In the genomic region with DNA sequence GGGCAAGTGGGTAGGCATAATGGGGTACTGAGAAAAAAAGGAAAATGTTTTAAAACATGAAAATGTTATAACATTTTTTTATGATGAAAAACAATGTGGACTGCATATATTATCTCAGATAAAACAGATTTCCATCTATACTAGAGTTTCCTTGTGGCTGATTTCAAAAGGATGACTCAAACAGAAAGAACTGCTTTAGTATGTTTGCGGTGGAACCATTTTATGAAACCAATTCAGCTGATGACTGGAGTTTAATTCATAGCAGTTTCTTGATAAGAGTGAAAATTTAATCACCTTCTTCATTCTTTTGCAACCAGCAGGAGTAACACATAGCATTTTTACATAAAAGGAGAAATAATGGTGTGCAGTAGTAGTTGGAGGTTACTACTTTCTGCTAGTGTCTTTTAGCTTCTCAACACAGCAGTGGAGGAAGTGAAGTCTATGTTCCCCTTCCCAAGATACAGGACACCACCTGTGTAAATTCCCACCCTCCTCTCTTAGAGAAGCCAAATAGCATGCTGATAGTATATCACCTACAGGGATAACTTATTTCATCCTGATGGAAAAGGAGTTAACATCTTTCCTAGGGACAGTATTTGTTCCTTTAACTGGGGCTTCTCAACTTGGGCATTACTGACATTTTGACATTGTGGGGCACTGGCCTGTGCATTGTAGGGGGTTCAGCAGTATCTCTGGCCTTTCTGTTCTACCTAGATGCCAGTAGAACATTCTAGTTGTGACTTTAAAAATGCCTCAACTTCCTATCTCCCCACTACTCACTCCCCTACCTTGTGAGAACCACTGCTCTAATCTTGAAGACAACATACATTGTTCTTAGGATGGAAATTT, we compare ENCODE assay signal across 8 cellular contexts. TPM values are rescaled to one million over a fixed set of nuclear protein-coding genes. Genes with fewer than 3 reads are reported as not detected.
DNase-seq lines count a peak whose midpoint lies in the region; ATAC-seq and TF ChIP-seq lines count a peak whose summit lies in the region.

No MANE protein-coding gene starts in this region.

- TF ChIP-seq POLR2A in lower leg skin (IDR thresholded peaks at IDR 0.05), result no peak

- 28 to 32% methylated on average over 1 of the region's 1 CpG for WGBS in lower leg skin, 2 donors

- peaks cover 14% of the 10 kb centered on the region for H3K36me3 Mint-ChIP-seq in activated naive CD8-positive, alpha-beta T cell treated with anti-CD3 and anti-CD28 coated beads for 36 hours
- H3K36me3 Mint-ChIP-seq in memory B cell, result peaks cover 3% of the 10 kb centered on the region

- no peak overlapping the region for H3K4me3 ChIP-seq in AG09309 (ENCODE audit: control insufficient read depth, low read depth, low read length)
- H3K4me3 ChIP-seq in lower leg skin (ENCODE audit: low read depth, poor library complexity, severe bottlenecking), result no peak overlapping the region

- DNase-seq in AG09309 (ENCODE audit: low read depth), result peak; percentile 57
- DNase-seq in activated naive CD8-positive, alpha-beta T cell treated with anti-CD3 and anti-CD28 coated beads for 36 hours, result no peak
- no peak for DNase-seq in memory B cell (ENCODE audit: low spot score in 2 of 2)
- DNase-seq in GM10266 (ENCODE audit: extremely low spot score), result no peak
- no peak for DNase-seq in NCI-H1092 (lab: John Stamatoyannopoulos, UW)
- DNase-seq in lower leg skin (ENCODE audit: low spot score in 2 of 2), result no peak

- intact Hi-C loops in lower leg skin (cut with DNase I; ENCODE audit: low total_unique reads), result no loop called here

- peak; percentile 44 for ATAC-seq in GM19025 (IDR thresholded peaks at IDR 0.05; ENCODE audit: low read depth, unreplicated experiment)
- ATAC-seq in HG03439 (IDR thresholded peaks at IDR 0.05; ENCODE audit: unreplicated experiment), result peak; percentile 53
- peak; percentile 57 for ATAC-seq in memory B cell (ENCODE audit: low read depth)

- H3K27me3 Mint-ChIP-seq in activated naive CD8-positive, alpha-beta T cell treated with anti-CD3 and anti-CD28 coated beads for 36 hours, result no peaks in the 10 kb centered on the region
- H3K27me3 Mint-ChIP-seq in memory B cell, result no peaks in the 10 kb centered on the region

- TF ChIP-seq CTCF in AG09309 (IDR thresholded peaks at IDR 0.05; ENCODE audit: control insufficient read depth, insufficient read depth, low read depth, low read length, missing control alignments) (no peak), GM10266 (IDR thresholded peaks at IDR 0.05; ENCODE audit: control insufficient read depth, insufficient read depth, low read depth, missing control alignments) (no peak), lower leg skin (IDR thresholded peaks at IDR 0.05) (no peak)

- peaks cover 69% of the 10 kb centered on the region for H3K4me1 Mint-ChIP-seq in activated naive CD8-positive, alpha-beta T cell treated with anti-CD3 and anti-CD28 coated beads for 36 hours
- H3K4me1 Mint-ChIP-seq in memory B cell, result peaks cover 34% of the 10 kb centered on the region

- peaks cover 2% of the 10 kb centered on the region for H3K9me3 Mint-ChIP-seq in activated naive CD8-positive, alpha-beta T cell treated with anti-CD3 and anti-CD28 coated beads for 36 hours
- H3K9me3 Mint-ChIP-seq in memory B cell, result no peaks in the 10 kb centered on the region

- peak overlapping the region; percentile 83 for H3K27ac Mint-ChIP-seq in activated naive CD8-positive, alpha-beta T cell treated with anti-CD3 and anti-CD28 coated beads for 36 hours
- H3K27ac Mint-ChIP-seq in memory B cell, result peak overlapping the region; percentile 62

- peak overlapping the region; percentile 11 for H3K4me3 Mint-ChIP-seq in activated naive CD8-positive, alpha-beta T cell treated with anti-CD3 and anti-CD28 coated beads for 36 hours
- no peak overlapping the region for H3K4me3 Mint-ChIP-seq in memory B cell

RNA-seq across cellular contexts. Expression of a gene that starts 29.9 kb away (rescaled TPM):
- 10 to 100 TPM; 35.8 to 39.1 TPM for total RNA-seq in activated naive CD8-positive, alpha-beta T cell treated with anti-CD3 and anti-CD28 coated beads for 36 hours
- total RNA-seq in lower leg skin, result 10 to 100 TPM; 38.4 to 57.0 (median 46.0) TPM
